In genomic region chr22:49426618-49427266, GRCh38 we compare ENCODE assay signal across 36 cellular contexts.
"Had no signal": no experiment of that assay in that cellular context is flagged by ENCODE, and none has a peak within 500 bp of the region (broad histone marks: within the 10 kb centered on the region; RNA-seq: fewer than 3 reads in every experiment).

No MANE protein-coding gene starts in this region.

- H3K27ac ChIP-seq: brain microvascular endothelial cell, esophagus muscularis mucosa, foreskin keratinocyte, heart left ventricle, left lung, neutrophil, pancreas, prostate gland, skin epidermis, thoracic aorta, upper lobe of right lung, WERI-Rb-1 had no signal

- H3K36me3 ChIP-seq: brain microvascular endothelial cell, esophagus muscularis mucosa, heart left ventricle, left lung, neutrophil, pancreas, prostate gland, thoracic aorta, upper lobe of right lung, WERI-Rb-1 had no signal

- H3K4me1 ChIP-seq: esophagus muscularis mucosa, foreskin keratinocyte, heart left ventricle, left lung, pancreas, prostate gland, upper lobe of right lung had no signal

- H3K27ac Mint-ChIP-seq: activated CD4-positive, alpha-beta T cell treated with anti-CD3 and anti-CD28 coated beads, Interleukin-2, amount 10 ng/mL, durations not matched to agents 7 days and 5 days; activated CD8-positive, alpha-beta T cell treated with anti-CD3 and anti-CD28 coated beads for 36 hours; activated naive CD4-positive, alpha-beta T cell treated with anti-CD3 and anti-CD28 coated beads, Interleukin-2, amount 10 ng/mL, durations not matched to agents 7 days and 5 days; activated T-cell treated with anti-CD3 and anti-CD28 coated beads, Interleukin-2, amount 50 U/mL, for 72 hours; immature natural killer cell; nephron; stimulated activated effector memory CD8-positive, alpha-beta T cell treated with anti-CD3 and anti-CD28 coated beads, Interleukin-12 subunit alpha, Interleukin-12 subunit beta, amount 100 ng/mL, for 72 hours; stimulated activated naive CD8-positive, alpha-beta T cell treated with anti-CD3 and anti-CD28 coated beads, Interleukin-15, Interleukin-2, amounts not matched to agents 100 ng/mL and 50 ng/mL, for 24 hours; T-helper 1 cell treated with Interleukin-12 subunit alpha and Interleukin-12 subunit beta and Interleukin-4 antibody, amounts not matched to agents 30 μg/mL and 1 μg/mL, for 36 hours had no signal

- H3K27me3 Mint-ChIP-seq: activated CD4-positive, alpha-beta T cell treated with anti-CD3 and anti-CD28 coated beads, Interleukin-2, amount 10 ng/mL, durations not matched to agents 7 days and 5 days had no signal

- H3K4me1 Mint-ChIP-seq: activated CD4-positive, alpha-beta T cell treated with anti-CD3 and anti-CD28 coated beads, Interleukin-2, amount 10 ng/mL, durations not matched to agents 7 days and 5 days; activated naive CD4-positive, alpha-beta T cell treated with anti-CD3 and anti-CD28 coated beads, Interleukin-2, amount 10 ng/mL, durations not matched to agents 7 days and 5 days; immature natural killer cell; stimulated activated effector memory CD8-positive, alpha-beta T cell treated with anti-CD3 and anti-CD28 coated beads, Interleukin-12 subunit alpha, Interleukin-12 subunit beta, amount 100 ng/mL, for 72 hours had no signal

- H3K4me3 Mint-ChIP-seq: activated CD4-positive, alpha-beta T cell treated with anti-CD3 and anti-CD28 coated beads, Interleukin-2, amount 10 ng/mL, durations not matched to agents 7 days and 5 days; activated CD8-positive, alpha-beta T cell treated with anti-CD3 and anti-CD28 coated beads for 36 hours; activated naive CD4-positive, alpha-beta T cell treated with anti-CD3 and anti-CD28 coated beads, Interleukin-2, amount 10 ng/mL, durations not matched to agents 7 days and 5 days; activated T-cell treated with anti-CD3 and anti-CD28 coated beads, Interleukin-2, amount 50 U/mL, for 72 hours; immature natural killer cell; nephron; stimulated activated effector memory CD8-positive, alpha-beta T cell treated with anti-CD3 and anti-CD28 coated beads, Interleukin-12 subunit alpha, Interleukin-12 subunit beta, amount 100 ng/mL, for 72 hours; stimulated activated naive CD8-positive, alpha-beta T cell treated with anti-CD3 and anti-CD28 coated beads, Interleukin-15, Interleukin-2, amounts not matched to agents 100 ng/mL and 50 ng/mL, for 24 hours; T-helper 1 cell treated with Interleukin-12 subunit alpha and Interleukin-12 subunit beta and Interleukin-4 antibody, amounts not matched to agents 30 μg/mL and 1 μg/mL, for 36 hours had no signal

- FAIRE-seq: astrocyte, pancreas had no signal

- DNase-seq: activated CD4-positive, alpha-beta T cell treated with anti-CD3 and anti-CD28 coated beads, Interleukin-2, amount 10 ng/mL, durations not matched to agents 7 days and 5 days; activated CD8-positive, alpha-beta T cell treated with anti-CD3 and anti-CD28 coated beads for 36 hours; activated gamma-delta T cell; activated naive CD4-positive, alpha-beta T cell treated with anti-CD3 and anti-CD28 coated beads, Interleukin-2, amount 10 ng/mL, durations not matched to agents 7 days and 5 days; activated T-cell treated with anti-CD3 and anti-CD28 coated beads for 4 hours; activated T-cell treated with anti-CD3 and anti-CD28 coated beads, Interleukin-2, amount 50 U/mL, for 72 hours; amniotic stem cell; brain microvascular endothelial cell; central memory CD4-positive, alpha-beta T cell; foreskin keratinocyte; heart left ventricle; hypothalamus; immature natural killer cell; kidney glomerular epithelial cell; left lung; mesendoderm; mucosa of descending colon; pancreas; retina; stimulated activated CD4-positive, alpha-beta T cell treated with anti-CD3 and anti-CD28 coated beads, Interleukin-12 subunit alpha, Interleukin-12 subunit beta, amount 100 ng/mL, for 4 hours; stimulated activated CD4-positive, alpha-beta T cell treated with anti-CD3 and anti-CD28 coated beads, Interleukin-4, amount 100 ng/mL, for 24 hours; SW 1271; T-helper 9 cell; upper lobe of right lung; WERI-Rb-1 had no signal

- H3K27me3 ChIP-seq: brain microvascular endothelial cell, foreskin keratinocyte, neutrophil had no signal

- H3K36me3 Mint-ChIP-seq: activated naive CD4-positive, alpha-beta T cell treated with anti-CD3 and anti-CD28 coated beads, Interleukin-2, amount 10 ng/mL, durations not matched to agents 7 days and 5 days; immature natural killer cell; stimulated activated effector memory CD8-positive, alpha-beta T cell treated with anti-CD3 and anti-CD28 coated beads, Interleukin-12 subunit alpha, Interleukin-12 subunit beta, amount 100 ng/mL, for 72 hours had no signal

- H3K9me3 ChIP-seq: left lung, mucosa of descending colon, neutrophil, pancreas, prostate gland, thoracic aorta, upper lobe of right lung had no signal

- H3K9me3 Mint-ChIP-seq: activated CD4-positive, alpha-beta T cell treated with anti-CD3 and anti-CD28 coated beads, Interleukin-2, amount 10 ng/mL, durations not matched to agents 7 days and 5 days; activated CD8-positive, alpha-beta T cell treated with anti-CD3 and anti-CD28 coated beads for 36 hours; activated naive CD4-positive, alpha-beta T cell treated with anti-CD3 and anti-CD28 coated beads, Interleukin-2, amount 10 ng/mL, durations not matched to agents 7 days and 5 days; activated T-cell treated with anti-CD3 and anti-CD28 coated beads, Interleukin-2, amount 50 U/mL, for 72 hours; nephron; stimulated activated effector memory CD8-positive, alpha-beta T cell treated with anti-CD3 and anti-CD28 coated beads, Interleukin-12 subunit alpha, Interleukin-12 subunit beta, amount 100 ng/mL, for 72 hours; stimulated activated naive CD8-positive, alpha-beta T cell treated with anti-CD3 and anti-CD28 coated beads, Interleukin-15, Interleukin-2, amounts not matched to agents 100 ng/mL and 50 ng/mL, for 24 hours; T-helper 1 cell treated with Interleukin-12 subunit alpha and Interleukin-12 subunit beta and Interleukin-4 antibody, amounts not matched to agents 30 μg/mL and 1 μg/mL, for 36 hours had no signal

- H3K4me3 ChIP-seq: esophagus muscularis mucosa, heart left ventricle, left lung, lung, mucosa of descending colon, pancreas, prostate gland, skin epidermis, thoracic aorta, upper lobe of right lung had no signal
